Comparison of ENCODE assay signal across 21 cellular contexts in the genomic region with DNA sequence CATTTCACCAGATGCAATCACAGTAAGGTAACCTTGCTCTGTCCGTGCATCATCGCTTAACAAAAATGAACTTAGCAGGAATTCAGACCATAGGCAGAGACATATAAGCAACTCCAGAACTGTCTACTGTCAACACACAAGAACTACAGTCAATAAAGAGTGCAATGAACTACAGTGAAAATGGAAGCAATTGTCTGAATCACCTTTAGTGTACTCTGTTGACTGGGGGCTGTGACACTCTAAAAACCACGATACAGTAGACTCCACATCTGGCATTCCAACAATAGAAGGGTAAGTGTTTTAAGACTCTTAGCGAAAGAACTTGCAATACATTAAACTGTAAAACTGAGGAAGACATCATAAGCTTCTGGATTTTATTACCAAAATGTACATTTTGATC.
"Had no signal": no experiment of that assay in that cellular context is flagged by ENCODE, and none has a peak within 500 bp of the region (broad histone marks: within the 10 kb centered on the region; RNA-seq: fewer than 3 reads in every experiment).

No MANE protein-coding gene starts in this region.

- H3K9me3 ChIP-seq: esophagus muscularis mucosa, gastrocnemius medialis, lower lobe of right lung, sigmoid colon, transverse colon, uterus had no signal

- DNase-seq: activated CD4-positive, alpha-beta T cell treated with anti-CD3 and anti-CD28 coated beads for 36 hours; activated CD4-positive, alpha-beta T cell treated with anti-CD3 and anti-CD28 coated beads, Interleukin-2, amount 50 U/mL, for 48 hours; activated CD8-positive, alpha-beta memory T cell treated with anti-CD3 and anti-CD28 coated beads, Interleukin-2, amount 50 U/mL, for 48 hours; activated naive CD4-positive, alpha-beta T cell; activated T-cell treated with anti-CD3 and anti-CD28 coated beads, Interleukin-2, amount 50 U/mL, for 4 hours; amniotic stem cell; effector memory CD8-positive, alpha-beta T cell; gastrocnemius medialis; head of caudate nucleus; islet precursor cell; lower lobe of right lung; naive B cell; sigmoid colon; stimulated activated CD4-positive, alpha-beta T cell treated with anti-CD3 and anti-CD28 coated beads, Interleukin-2, amount 100 ng/mL, for 48 hours; stimulated activated CD8-positive, alpha-beta memory T cell treated with anti-CD3 and anti-CD28 coated beads, Interleukin-4, amount 100 ng/mL, for 48 hours; stimulated activated naive B cell treated with anti-CD40 and anti-IgM and Interleukin-4, amounts not matched to agents 10 μg/mL and 1 μg/mL and 100 μg/mL, for 72 hours; T-helper 1 cell; T-helper 9 cell; transverse colon; uterus had no signal

- H3K27ac ChIP-seq: esophagus muscularis mucosa, gastrocnemius medialis, lower lobe of right lung, sigmoid colon, transverse colon, uterus had no signal

- H3K4me1 ChIP-seq: lower lobe of right lung, sigmoid colon, transverse colon, uterus had no signal

- H3K36me3 ChIP-seq: esophagus muscularis mucosa, gastrocnemius medialis, lower lobe of right lung, sigmoid colon, transverse colon, uterus had no signal

- H3K27me3 ChIP-seq: esophagus muscularis mucosa, gastrocnemius medialis, sigmoid colon, transverse colon, uterus had no signal

- H3K4me3 ChIP-seq: esophagus muscularis mucosa, gastrocnemius medialis, lower lobe of right lung, sigmoid colon, transverse colon, uterus had no signal
